8 cellular contexts compared by ENCODE assay signal in genomic region chr2:70686577-70687460, GRCh38.
DNase-seq lines count a peak whose midpoint lies in the region; TF ChIP-seq lines count a peak whose summit lies in the region.

No MANE protein-coding gene starts in this region.

- no peaks in the 10 kb centered on the region for H3K4me1 Mint-ChIP-seq in immature natural killer cell

- H3K27ac Mint-ChIP-seq in immature natural killer cell = no peak overlapping the region

- in situ Hi-C loops in brain microvascular endothelial cell (cut with HindIII; ENCODE audit: low pct_ligation_motif_present, low sequenced_read_pairs) = no loop called here

- H3K36me3 Mint-ChIP-seq in immature natural killer cell = no peaks in the 10 kb centered on the region

- H3K27ac ChIP-seq in brain microvascular endothelial cell = no peak overlapping the region

- H3K27me3 Mint-ChIP-seq in immature natural killer cell (ENCODE audit: low read depth in 3 of 3) = peaks cover 0 to 3% (median 0%) of the 10 kb centered on the region in 3 donors

- no peaks in the 10 kb centered on the region for H3K36me3 ChIP-seq in brain microvascular endothelial cell (replicated peaks)

- H3K27me3 ChIP-seq in brain microvascular endothelial cell (replicated peaks) = no peaks in the 10 kb centered on the region

- no peak overlapping the region for H3K4me3 ChIP-seq in HFF-Myc (replicated peaks; ENCODE audit: low read depth, low read length)
- no peak overlapping the region for H3K4me3 ChIP-seq in brain microvascular endothelial cell (ENCODE audit: low read depth, low read length)

- no peak overlapping the region for H3K4me3 Mint-ChIP-seq in immature natural killer cell

- H3K9me3 Mint-ChIP-seq in immature natural killer cell = no peaks in the 10 kb centered on the region

- TF ChIP-seq CTCF in HFF-Myc (IDR thresholded peaks at IDR 0.05; ENCODE audit: low read depth, low read length, missing control alignments) = peak; percentile 71
- TF ChIP-seq CTCF in brain microvascular endothelial cell (IDR thresholded peaks at IDR 0.05; ENCODE audit: low read depth, low read length, missing control alignments) = peak; percentile 68

- DNase-seq in NCI-H1417 (lab: John Stamatoyannopoulos, UW) = peak in 2 of 3 experiments; percentile 13 to 33
- no peak for DNase-seq in NCI-H1417 treated with DMSO at 0.1 percent for 48 hours (lab: John Stamatoyannopoulos, UW)
- DNase-seq in HFF-Myc (ENCODE audit: extremely low read depth, low read depth) = peak; percentile 47
- DNase-seq in NOMO-1 treated with dmso at 0.1 percent for 144 hours (lab: John Stamatoyannopoulos, UW; ENCODE audit: unreplicated experiment) = peak; percentile 95
- peak; percentile 57 for DNase-seq in brain microvascular endothelial cell
- DNase-seq in lung microvascular endothelial cell (ENCODE audit: low read depth in 2 of 2) = peak; percentile 31 to 33
- DNase-seq in immature natural killer cell = no peak
- no peak for DNase-seq in NCI-H2081 treated with DMSO at 0.1 percent for 48 hours (lab: John Stamatoyannopoulos, UW)

Comparison
In these comparisons a context has a peak if more than half of its experiments do, and no peak if none do; other contexts are left out.
1. DNase-seq: peak in NCI-H1417 (2 of 3), HFF-Myc (single experiment), NOMO-1 treated with dmso at 0.1 percent for 144 hours (single experiment), brain microvascular endothelial cell (single experiment) and lung microvascular endothelial cell (2 of 2); none in NCI-H1417 treated with DMSO at 0.1 percent for 48 hours (single experiment), immature natural killer cell (0 of 3) and NCI-H2081 treated with DMSO at 0.1 percent for 48 hours (single experiment).